20 cellular contexts compared by ENCODE assay signal in the genomic region with DNA sequence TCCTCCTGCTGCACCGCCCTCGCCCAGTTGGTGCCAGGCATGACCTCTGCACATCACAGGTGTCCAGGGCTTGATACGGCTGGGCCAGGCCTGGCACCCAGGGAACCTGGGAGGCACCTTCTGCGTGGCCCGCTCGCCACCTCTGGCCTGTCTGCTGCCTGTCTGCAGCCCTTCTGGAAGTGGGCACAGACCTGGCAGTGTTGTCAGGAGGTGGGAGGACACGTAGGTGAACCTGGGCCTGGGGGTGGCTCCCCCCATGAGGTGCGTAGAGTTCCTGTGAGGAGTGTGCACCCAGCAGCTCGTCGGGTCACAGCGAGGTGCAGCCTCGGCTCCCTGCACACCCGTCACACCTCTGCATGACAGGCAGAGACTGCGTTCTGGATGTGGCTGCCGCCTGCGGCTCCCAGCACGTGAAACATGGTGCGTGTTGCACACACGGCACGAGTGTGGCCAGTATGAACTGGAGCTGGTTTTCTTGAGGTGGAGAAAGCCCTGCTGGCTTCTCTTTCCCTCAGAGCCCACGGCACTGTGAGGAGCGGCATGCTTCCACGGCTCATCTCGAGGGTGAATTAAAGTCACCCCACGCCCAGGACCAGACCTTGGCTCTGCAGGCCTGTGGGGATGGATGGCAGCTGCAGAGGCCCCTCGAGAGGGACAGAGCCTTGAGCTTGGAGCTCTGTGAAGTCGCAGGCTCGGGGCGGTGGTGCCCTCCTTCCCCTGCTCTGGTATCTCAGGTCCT. TPM values are rescaled to one million over a fixed set of nuclear protein-coding genes. Genes with fewer than 3 reads are reported as not detected.
DNase-seq lines count a peak whose midpoint lies in the region; FAIRE-seq and TF ChIP-seq lines count a peak whose summit lies in the region.
"Had no signal": no experiment of that assay in that cellular context is flagged by ENCODE, and none has a peak within 500 bp of the region (broad histone marks: within the 10 kb centered on the region; RNA-seq: fewer than 3 reads in every experiment).

No MANE protein-coding gene starts in this region.

- H2AFZ ChIP-seq in Loucy (ENCODE audit: low read length) = no peak overlapping the region
- H2AFZ ChIP-seq in mesenchymal stem cell (ENCODE audit: low read depth, low read length) = no peak overlapping the region
- H2AFZ ChIP-seq: GM23338 had no signal

- no peaks in the 10 kb centered on the region for H3K9me2 ChIP-seq in Loucy (replicated peaks; ENCODE audit: low read depth, low read length)

- H3K9ac ChIP-seq in Loucy (ENCODE audit: low read depth, low read length, poor library complexity, severe bottlenecking) = no peak overlapping the region
- no peak overlapping the region for H3K9ac ChIP-seq in mesenchymal stem cell (ENCODE audit: low read length)

- peak overlapping the region; percentile 16 for H4K91ac ChIP-seq in mesenchymal stem cell (ENCODE audit: low read length)

- H3K4me3 ChIP-seq in Loucy (ENCODE audit: low read length, poor library complexity, severe bottlenecking) (no peak overlapping the region), mesenchymal stem cell (ENCODE audit: insufficient read depth in 1 of 2, low read depth in 1 of 2, low read length in 2 of 2) (no peak overlapping the region), spleen (no peak overlapping the region)
- H3K4me3 ChIP-seq: GM23338, K562 had no signal

- H2AK5ac ChIP-seq in mesenchymal stem cell (ENCODE audit: low read length, severe bottlenecking) = no peak overlapping the region

- DNase-seq in GM12891 (ENCODE audit: insufficient read length, low spot score) (no peak), mesenchymal stem cell (no peak), spleen (peak; percentile 75), COR-L47 (lab: John Stamatoyannopoulos, UW) (no peak), NCI-H1436 treated with DMSO at 0.1 percent for 48 hours (lab: John Stamatoyannopoulos, UW) (no peak)
- DNase-seq in activated CD4-positive, alpha-beta T cell treated with anti-CD3 and anti-CD28 coated beads for 4 hours = no peak
- DNase-seq: Calu3, DMS153, NCI-H1092 treated with DMSO at 0.1 percent for 48 hours, NCI-H146, NCI-H2029, NCI-H2171, NCI-H345, NCI-H524 treated with DMSO at 0.1 percent for 48 hours, Right ventricle myocardium superior had no signal

- peaks cover 7% of the 10 kb centered on the region for H4K20me1 ChIP-seq in Loucy (ENCODE audit: insufficient read depth, low read length, poor library complexity, severe bottlenecking)

- no peak overlapping the region for H3K4ac ChIP-seq in mesenchymal stem cell (ENCODE audit: low read depth in 1 of 2, low read length in 2 of 2)

- H3K4me2 ChIP-seq in Loucy (ENCODE audit: low read depth, low read length, poor library complexity, severe bottlenecking) (peak overlapping the region; percentile 73), mesenchymal stem cell (ENCODE audit: low read length, poor library complexity, severe bottlenecking) (no peak overlapping the region)
- H3K4me2 ChIP-seq: GM23338 had no signal

- no peak overlapping the region for H2BK120ac ChIP-seq in mesenchymal stem cell (ENCODE audit: low read depth, low read length)

- peaks cover 98% of the 10 kb centered on the region for H3K79me2 ChIP-seq in Loucy (ENCODE audit: insufficient read depth, low read length)

- H3K14ac ChIP-seq in mesenchymal stem cell (ENCODE audit: low read length in 2 of 2) = peak overlapping the region in 1 of 2 experiments; percentile 9

- intact Hi-C loops in spleen (cut with DNase I; ENCODE audit: low total_unique reads) = no loop called here

- no peak overlapping the region for H2BK12ac ChIP-seq in mesenchymal stem cell (ENCODE audit: low read length in 2 of 2)

- H2BK5ac ChIP-seq in mesenchymal stem cell (ENCODE audit: low read depth, low read length, poor library complexity, severe bottlenecking) = no peak overlapping the region

- H3K18ac ChIP-seq in mesenchymal stem cell (ENCODE audit: low read depth in 1 of 2, low read length in 2 of 2) = no peak overlapping the region

- TF ChIP-seq CTCF in Loucy (conservative IDR thresholded peaks at IDR 0.05; ENCODE audit: low read length) (no peak), spleen (IDR thresholded peaks at IDR 0.05 in 8 of 11, conservative IDR thresholded peaks at IDR 0.05 in 3 of 11) (no peak)

- no peak overlapping the region for H2BK15ac ChIP-seq in mesenchymal stem cell (ENCODE audit: low read depth, poor library complexity, severe bottlenecking)

- 97% methylated on average over 29 of the region's 29 CpGs for WGBS in mesenchymal stem cell
- WGBS in spleen, 5 donors = 94 to 97% (median 95%) methylated on average over 17 to 29 of the region's 29 CpGs

- H4K8ac ChIP-seq in mesenchymal stem cell (ENCODE audit: low read length) = peak overlapping the region; percentile 39

- H3K23ac ChIP-seq in mesenchymal stem cell (ENCODE audit: low read length in 2 of 2) = no peak overlapping the region

- TF ChIP-seq POLR2A in GM12891 (IDR thresholded peaks at IDR 0.05; ENCODE audit: low read depth, low read length) (no peak), spleen (IDR thresholded peaks at IDR 0.05) (no peak)

- no peaks in the 10 kb centered on the region for H3K36me3 ChIP-seq in Loucy (ENCODE audit: insufficient read depth, low read length)
- H3K36me3 ChIP-seq in mesenchymal stem cell (ENCODE audit: control insufficient read depth in 1 of 2, insufficient read depth in 2 of 2, low read depth in 1 of 2, low read length in 2 of 2) = peaks cover 0 to 15% of the 10 kb centered on the region in 2 experiments
- peaks cover 0 to 8% (median 0%) of the 10 kb centered on the region in 6 donors for H3K36me3 ChIP-seq in spleen

- peak; percentile 28 for FAIRE-seq in GM12891 (lab: Jason Lieb, UNC)
- FAIRE-seq: GM12892, K562, RCC 7860 had no signal

- H3K27me3 ChIP-seq in Loucy (ENCODE audit: insufficient read depth, low read length, poor library complexity, severe bottlenecking) (no peaks in the 10 kb centered on the region), mesenchymal stem cell (ENCODE audit: control insufficient read depth in 1 of 2, insufficient read depth in 1 of 2, low read length in 2 of 2) (no peaks in the 10 kb centered on the region), spleen (replicated peaks in 1 of 7) (no peaks in the 10 kb centered on the region)

- peaks cover 65% of the 10 kb centered on the region for H3K79me1 ChIP-seq in mesenchymal stem cell (replicated peaks; ENCODE audit: low read length, poor library complexity, severe bottlenecking)

- H3F3A ChIP-seq in Loucy (ENCODE audit: low read depth) = 0 out of 2 replicates have a peak, but pooled peaks cover 5% of the 10 kb centered on the region

- H3K27ac ChIP-seq in mesenchymal stem cell (ENCODE audit: low read length, poor library complexity, severe bottlenecking) (no peak overlapping the region), spleen (no peak overlapping the region)

- H3K4me1 ChIP-seq in Loucy (ENCODE audit: insufficient read depth, low read length, poor library complexity, severe bottlenecking) = peaks cover 84% of the 10 kb centered on the region
- peaks cover 6% of the 10 kb centered on the region for H3K4me1 ChIP-seq in mesenchymal stem cell (ENCODE audit: control insufficient read depth, insufficient read depth, low read depth, low read length)
- H3K4me1 ChIP-seq in spleen = peaks cover 5 to 84% (median 43%) of the 10 kb centered on the region in 6 donors

- H3K9me3 ChIP-seq in Loucy (ENCODE audit: insufficient read depth, low read depth, low read length) (no peaks in the 10 kb centered on the region), mesenchymal stem cell (ENCODE audit: control insufficient read depth, low read length) (no peaks in the 10 kb centered on the region), spleen (no peaks in the 10 kb centered on the region)

TF ChIP-seq in GM12891, 5 proteins besides CTCF, POLR2A, EP300 and RAD21:
- no peak for TF ChIP-seq POU2F2 (IDR thresholded peaks at IDR 0.05; ENCODE audit: low read depth, low read length)
- no peak for TF ChIP-seq POLR2AphosphoS5 (IDR thresholded peaks at IDR 0.05; ENCODE audit: low read depth, low read length)

RNA-seq across cellular contexts. Expression of a gene that starts 24.8 kb away (rescaled TPM):
- 4.0 TPM for polyA plus RNA-seq in GM12891 (2012; ENCODE audit: low read depth, missing spikeins)
- 31.4 TPM for polyA plus RNA-seq in mesenchymal stem cell (2013, experiment 1 of 2)
- 32.2 TPM for polyA plus RNA-seq in mesenchymal stem cell (2013, experiment 2 of 2)
- 10 to 100 TPM; 24.7 to 41.3 (median 33.7) TPM for total RNA-seq in spleen
- polyA plus RNA-seq in spleen = 10 to 100 TPM; 11.1 to 16.5 (median 11.7) TPM
